21 cellular contexts compared by ENCODE assay signal in the genomic region with DNA sequence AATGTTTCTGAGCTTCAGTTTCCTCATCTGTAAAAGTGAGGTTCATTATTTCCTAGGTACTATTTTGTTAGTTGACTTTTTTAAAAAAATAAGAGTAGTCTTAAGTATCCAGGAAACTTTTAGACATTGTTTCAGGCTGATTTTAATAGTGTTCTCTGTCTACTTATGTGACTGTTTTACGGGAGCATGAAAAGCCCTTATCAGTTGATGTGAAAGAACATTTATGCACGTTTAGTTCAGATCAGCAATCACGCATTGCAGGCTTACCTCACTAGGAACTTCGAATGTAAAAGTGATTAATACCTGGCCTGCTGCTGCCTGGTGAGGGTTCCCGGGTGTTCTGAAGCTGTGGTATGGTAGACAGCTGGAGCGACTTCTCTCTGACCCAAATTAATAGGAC. TPM values are rescaled to one million over a fixed set of nuclear protein-coding genes. Genes with fewer than 3 reads are reported as not detected.
DNase-seq lines count a peak whose midpoint lies in the region; ATAC-seq and TF ChIP-seq lines count a peak whose summit lies in the region.
"Had no signal": no experiment of that assay in that cellular context is flagged by ENCODE, and none has a peak within 500 bp of the region (broad histone marks: within the 10 kb centered on the region; RNA-seq: fewer than 3 reads in every experiment).

No MANE protein-coding gene starts in this region.

- H3K9me3 Mint-ChIP-seq in immature natural killer cell: no peaks in the 10 kb centered on the region
- H3K9me3 Mint-ChIP-seq: CD4-positive, CD25-positive, alpha-beta regulatory T cell had no signal

- WGBS in IMR-90 (ENCODE audit: extremely low coverage in 2 of 2, insufficient read length in 1 of 2), 2 experiments: 75% methylated on average over 2 of the region's 6 CpGs; no CpG with 5 or more reads in 1 of the 2 experiments
- 33 to 37% methylated on average over 6 of the region's 6 CpGs for WGBS in body of pancreas, 2 donors

- peak overlapping the region; percentile 24 for H3K4me2 ChIP-seq in IMR-90 (ENCODE audit: low read depth, low read length)

- no peak for TF ChIP-seq RAD21 in IMR-90 (IDR thresholded peaks at IDR 0.05; ENCODE audit: low read length)

- peaks cover 0 to 70% of the 10 kb centered on the region in 2 experiments; a peak in 2 of 4 replicates for H3K79me1 ChIP-seq in IMR-90 (ENCODE audit: low read depth in 1 of 2, low read length in 2 of 2)

- H4K5ac ChIP-seq in IMR-90 (ENCODE audit: low read depth, low read length): no peak overlapping the region

- H3K14ac ChIP-seq in IMR-90 (replicated peaks; ENCODE audit: low read depth, low read length): no peak overlapping the region

- no peaks in the 10 kb centered on the region for H3K36me3 Mint-ChIP-seq in immature natural killer cell

- H3K36me3 ChIP-seq in IMR-90 (ENCODE audit: control insufficient read depth, insufficient read depth, low read length) (peaks cover 38% of the 10 kb centered on the region), body of pancreas (replicated peaks in 1 of 2; ENCODE audit: insufficient read depth in 1 of 2, low read depth in 2 of 2) (no peaks in the 10 kb centered on the region), tibial artery (no peaks in the 10 kb centered on the region)
- H3K36me3 ChIP-seq: SJCRH30 had no signal

- H2AK9ac ChIP-seq in IMR-90 (replicated peaks; ENCODE audit: low read depth, low read length, poor library complexity): no peak overlapping the region

- H3K4me3 Mint-ChIP-seq in immature natural killer cell: peak overlapping the region in 4 of 5 donors; percentile 33 to 95 (median 94)

- H3K9me3 ChIP-seq in IMR-90 (ENCODE audit: control insufficient read depth, insufficient read depth, low read length) (no peaks in the 10 kb centered on the region), body of pancreas (no peaks in the 10 kb centered on the region), tibial artery (no peaks in the 10 kb centered on the region)

- no peak overlapping the region for H3K56ac ChIP-seq in IMR-90 (ENCODE audit: extremely low read depth, insufficient read depth, low read length)

- H3K27ac ChIP-seq in IMR-90 (ENCODE audit: insufficient read depth, low read length) (no peak overlapping the region), body of pancreas (peak overlapping the region in 3 of 4 donors; percentile 66 to 78 (median 66)), tibial artery (peak overlapping the region; percentile 92 to 97)
- H3K27ac ChIP-seq: SJCRH30 had no signal

- no peak overlapping the region for H2AFZ ChIP-seq in IMR-90 (replicated peaks; ENCODE audit: low read length, poor library complexity)

- no peak for ATAC-seq in IMR-90 (ENCODE audit: low read depth)
- peak; percentile 33 for ATAC-seq in body of pancreas
- ATAC-seq in GM19455 (IDR thresholded peaks at IDR 0.05; ENCODE audit: unreplicated experiment): no peak
- ATAC-seq: GM12878, HCT116, Panc1 had no signal

- POLR2A ChIA-PET in IMR-90 (lab: Charles Lee; ENCODE audit: unreplicated experiment): no interaction called here

- H3K4me1 Mint-ChIP-seq in immature natural killer cell: peaks cover 0 to 8% of the 10 kb centered on the region in 2 donors

- no peak overlapping the region for H3K18ac ChIP-seq in IMR-90 (ENCODE audit: low read depth, low read length)

- H2BK5ac ChIP-seq in IMR-90 (ENCODE audit: low read depth, low read length, poor library complexity, severe bottlenecking): no peak overlapping the region

- H3K4ac ChIP-seq in IMR-90 (ENCODE audit: low read depth, low read length): no peak overlapping the region; the same call in 1 of the 2 replicates

- peaks cover 30% of the 10 kb centered on the region for H3K9me1 ChIP-seq in IMR-90 (ENCODE audit: insufficient read depth, low read length)

- in situ Hi-C loops in IMR-90 (cut with MboI; ENCODE audit: low sequenced_read_pairs): loop anchor here (5.0 to 10.0 kb wide), 2 partner anchors 317 to 629 kb away; no protein-coding TSS in a partner anchor

- H3K4me3 ChIP-seq in IMR-90 (ENCODE audit: insufficient read depth, low read depth, low read length) (no peak overlapping the region), body of pancreas (no peak overlapping the region), tibial artery (peak overlapping the region in 1 of 2 donors; percentile 86)
- H3K4me3 ChIP-seq: GM12878, SJCRH30 had no signal

- H3K27ac Mint-ChIP-seq in immature natural killer cell: peak overlapping the region in 5 of 6 donors; percentile 48 to 90 (median 77)
- H3K27ac Mint-ChIP-seq: CD4-positive, CD25-positive, alpha-beta regulatory T cell had no signal

- no peak overlapping the region for H4K8ac ChIP-seq in IMR-90 (ENCODE audit: low read depth in 2 of 2, low read length in 2 of 2)

- DNase-seq in IMR-90: no peak
- no peak for DNase-seq in body of pancreas
- DNase-seq in immature natural killer cell: no peak
- no peak for DNase-seq in tibial artery
- no peak for DNase-seq in activated CD4-positive, alpha-beta T cell treated with anti-CD3 and anti-CD28 coated beads, Interleukin-2, amount 50 U/mL, for 4 hours
- DNase-seq in activated gamma-delta T cell (lab: John Stamatoyannopoulos, UW): no peak
- no peak for DNase-seq in NCI-H1417 treated with DMSO at 0.1 percent for 48 hours (lab: John Stamatoyannopoulos, UW)
- DNase-seq: AML-193; CD4-positive, CD25-positive, alpha-beta regulatory T cell; DMS53; EL; GOT3; NCI-H1092 treated with DMSO at 0.1 percent for 48 hours; NCI-H1694; NCI-H2227 treated with DMSO at 0.1 percent for 48 hours; NCI-H524 treated with DMSO at 0.1 percent for 48 hours; SJCRH30 had no signal

- TF ChIP-seq CTCF in IMR-90 (conservative IDR thresholded peaks at IDR 0.05; ENCODE audit: low read depth, low read length) (no peak), body of pancreas (IDR thresholded peaks at IDR 0.05) (no peak), tibial artery (IDR thresholded peaks at IDR 0.05) (no peak)

- intact Hi-C loops in IMR-90 (cut with micrococcal nuclease) (no loop called here), body of pancreas (cut with DNase I) (no loop called here), tibial artery (cut with DNase I; ENCODE audit: low total_unique reads) (loop anchor here (10.0 kb wide), 1 partner anchor 109 kb away; no protein-coding TSS in a partner anchor)

- peak overlapping the region; percentile 70; the same call in 1 of the 2 replicates for H3K23ac ChIP-seq in IMR-90 (ENCODE audit: low read depth, low read length)

- H2BK15ac ChIP-seq in IMR-90 (ENCODE audit: low read depth, low read length): no peak overlapping the region

- H3K27me3 ChIP-seq in IMR-90 (ENCODE audit: control insufficient read depth, insufficient read depth, low read length) (no peaks in the 10 kb centered on the region), body of pancreas (no peaks in the 10 kb centered on the region), tibial artery (no peaks in the 10 kb centered on the region)
- H3K27me3 ChIP-seq: SJCRH30 had no signal

- no TSS peak for BruUV-seq in IMR-90 (replicated peaks; lab: Mats Ljungman, UMichigan)

- no peak overlapping the region for H3K9ac ChIP-seq in IMR-90 (ENCODE audit: low read depth, low read length)

- no peak overlapping the region for H2AK5ac ChIP-seq in IMR-90 (ENCODE audit: low read depth, low read length)

- no peaks in the 10 kb centered on the region for H3K27me3 Mint-ChIP-seq in immature natural killer cell (ENCODE audit: low read depth in 3 of 3)
- H3K27me3 Mint-ChIP-seq: CD4-positive, CD25-positive, alpha-beta regulatory T cell had no signal

- peaks cover 97% of the 10 kb centered on the region for H4K20me1 ChIP-seq in IMR-90 (ENCODE audit: insufficient read depth, low read length)

- H2BK20ac ChIP-seq in IMR-90 (ENCODE audit: low read depth, low read length): no peak overlapping the region

- dilution Hi-C loops in IMR-90 (cut with HindIII; ENCODE audit: low sequenced_read_pairs, unreplicated experiment): no loop called here

- H2BK120ac ChIP-seq in IMR-90 (ENCODE audit: low read depth, low read length): no peak overlapping the region

- H4K91ac ChIP-seq in IMR-90 (ENCODE audit: insufficient read depth, low read depth, low read length): no peak overlapping the region

- CTCF ChIA-PET in IMR-90 (lab: Yijun Ruan, JAX): no interaction called here

- peaks cover 29% of the 10 kb centered on the region for H3K4me1 ChIP-seq in IMR-90 (ENCODE audit: control insufficient read depth, insufficient read depth, low read length)
- peaks cover 88% of the 10 kb centered on the region for H3K4me1 ChIP-seq in body of pancreas
- H3K4me1 ChIP-seq in tibial artery: peaks cover 0 to 89% (median 71%) of the 10 kb centered on the region in 4 donors
- H3K4me1 ChIP-seq: SJCRH30 had no signal

- TF ChIP-seq POLR2A in IMR-90 (IDR thresholded peaks at IDR 0.05; ENCODE audit: low read depth, low read length) (no peak), body of pancreas (IDR thresholded peaks at IDR 0.05) (no peak)

TF ChIP-seq in IMR-90, 13 proteins besides CTCF, POLR2A, EP300 and RAD21 (continues in another document):
- TF ChIP-seq NFE2L2 (IDR thresholded peaks at IDR 0.05; ENCODE audit: low read depth, low read length): no peak
- TF ChIP-seq, protein P1, sequence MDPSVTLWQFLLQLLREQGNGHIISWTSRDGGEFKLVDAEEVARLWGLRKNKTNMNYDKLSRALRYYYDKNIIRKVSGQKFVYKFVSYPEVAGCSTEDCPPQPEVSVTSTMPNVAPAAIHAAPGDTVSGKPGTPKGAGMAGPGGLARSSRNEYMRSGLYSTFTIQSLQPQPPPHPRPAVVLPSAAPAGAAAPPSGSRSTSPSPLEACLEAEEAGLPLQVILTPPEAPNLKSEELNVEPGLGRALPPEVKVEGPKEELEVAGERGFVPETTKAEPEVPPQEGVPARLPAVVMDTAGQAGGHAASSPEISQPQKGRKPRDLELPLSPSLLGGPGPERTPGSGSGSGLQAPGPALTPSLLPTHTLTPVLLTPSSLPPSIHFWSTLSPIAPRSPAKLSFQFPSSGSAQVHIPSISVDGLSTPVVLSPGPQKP (IDR thresholded peaks at IDR 0.05; ENCODE audit: borderline replicate concordance, low read depth, low read length): no peak
- TF ChIP-seq MAZ (IDR thresholded peaks at IDR 0.05; ENCODE audit: borderline replicate concordance, low read depth, low read length): no peak
- no peak for TF ChIP-seq MXI1 (IDR thresholded peaks at IDR 0.05; ENCODE audit: borderline replicate concordance, low read depth, low read length)
- TF ChIP-seq, protein P2, sequence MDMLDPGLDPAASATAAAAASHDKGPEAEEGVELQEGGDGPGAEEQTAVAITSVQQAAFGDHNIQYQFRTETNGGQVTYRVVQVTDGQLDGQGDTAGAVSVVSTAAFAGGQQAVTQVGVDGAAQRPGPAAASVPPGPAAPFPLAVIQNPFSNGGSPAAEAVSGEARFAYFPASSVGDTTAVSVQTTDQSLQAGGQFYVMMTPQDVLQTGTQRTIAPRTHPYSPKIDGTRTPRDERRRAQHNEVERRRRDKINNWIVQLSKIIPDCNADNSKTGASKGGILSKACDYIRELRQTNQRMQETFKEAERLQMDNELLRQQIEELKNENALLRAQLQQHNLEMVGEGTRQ (IDR thresholded peaks at IDR 0.05; ENCODE audit: low read depth, low read length): no peak

RNA-seq across cellular contexts. Expression of gene SNX18, which starts 8.1 kb away (rescaled TPM):
- total RNA-seq in IMR-90 (2012; rRNA removed): 50.0 and 67.8 TPM in 2 replicates
- polyA plus RNA-seq in IMR-90 (2012; rRNA removed): 31.2 and 40.1 TPM in 2 replicates
- 33.9 and 66.4 TPM in 2 replicates for polyA plus RNA-seq in IMR-90 (2012; cell fraction: cytosol; rRNA removed)
- 17.8 and 42.7 TPM in 2 replicates for polyA plus RNA-seq in IMR-90 (2012; cell fraction: nucleus; rRNA removed; ENCODE audit: low replicate concordance)
- total RNA-seq in body of pancreas: 10 to 100 TPM; 22.4 to 24.4 TPM
- polyA plus RNA-seq in immature natural killer cell: 10 to 100 TPM in 1 of 3 donors, 1 to 10 TPM in 2; 1.5 to 10.2 (median 6.0) TPM
